ENCODE assay signal across 8 cellular contexts in genomic region chr16:8944113-8944765, GRCh38. TPM values are rescaled to one million over a fixed set of nuclear protein-coding genes. Genes with fewer than 3 reads are reported as not detected.
DNase-seq lines count a peak whose midpoint lies in the region; ATAC-seq and TF ChIP-seq lines count a peak whose summit lies in the region.

No MANE protein-coding gene starts in this region.

- ATAC-seq in HG03045 (IDR thresholded peaks at IDR 0.05; ENCODE audit: unreplicated experiment) (peak; percentile 71), T-cell (replicated peaks in 1 of 4) (peak in 3 of 4 experiments; percentile 20 to 41 (median 27)), upper lobe of right lung (peak; percentile 32)

- H3K9me3 Mint-ChIP-seq in activated naive CD4-positive, alpha-beta T cell treated with anti-CD3 and anti-CD28 coated beads for 36 hours = no peaks in the 10 kb centered on the region
- no peaks in the 10 kb centered on the region for H3K9me3 Mint-ChIP-seq in T-cell

- H3K27me3 Mint-ChIP-seq in activated naive CD4-positive, alpha-beta T cell treated with anti-CD3 and anti-CD28 coated beads for 36 hours (ENCODE audit: low read depth) = no peaks in the 10 kb centered on the region
- no peaks in the 10 kb centered on the region for H3K27me3 Mint-ChIP-seq in T-cell

- peaks cover 96% of the 10 kb centered on the region for H3K4me1 Mint-ChIP-seq in activated naive CD4-positive, alpha-beta T cell treated with anti-CD3 and anti-CD28 coated beads for 36 hours (ENCODE audit: low read depth)
- peaks cover 96 to 99% (median 98%) of the 10 kb centered on the region in 3 donors for H3K4me1 Mint-ChIP-seq in T-cell

- no peaks in the 10 kb centered on the region for H3K9me2 ChIP-seq in PC-9 (ENCODE audit: insufficient read depth)

- no peak overlapping the region for H3K4me2 ChIP-seq in PC-9

- H3K27ac Mint-ChIP-seq in activated naive CD4-positive, alpha-beta T cell treated with anti-CD3 and anti-CD28 coated beads for 36 hours = peak overlapping the region; percentile 67
- H3K27ac Mint-ChIP-seq in T-cell = peak overlapping the region; percentile 75 to 76

- H3K27ac ChIP-seq in upper lobe of right lung = no peak overlapping the region
- H3K27ac ChIP-seq in PC-9 = no peak overlapping the region

- intact Hi-C loops in activated naive CD4-positive, alpha-beta T cell treated with anti-CD3 and anti-CD28 coated beads for 36 hours (cut with micrococcal nuclease) = no loop called here
- intact Hi-C loops in upper lobe of right lung (cut with DNase I) = no loop called here
- intact Hi-C loops in PC-9 (cut with micrococcal nuclease; ENCODE audit: unreplicated experiment) = no loop called here

- no TSS peak for BruUV-seq in PC-9 (replicated peaks; lab: Mats Ljungman, UMichigan)

- POLR2A ChIA-PET in T-cell (lab: Charles Lee) = interaction anchor here in 1 of 2 donors (0.6 kb wide), 1 partner anchor 11 kb away, joined by 3 read pairs; no protein-coding TSS in a partner anchor
- POLR2A ChIA-PET in PC-9 (lab: Charles Lee; ENCODE audit: unreplicated experiment) = no interaction called here

- H4K20me1 ChIP-seq in PC-9 (ENCODE audit: insufficient read depth) = peaks cover 100% of the 10 kb centered on the region

- peaks cover 57% of the 10 kb centered on the region for H3K4me1 ChIP-seq in upper lobe of right lung
- H3K4me1 ChIP-seq in PC-9 (replicated peaks; ENCODE audit: insufficient read depth) = no peaks in the 10 kb centered on the region

- no peaks in the 10 kb centered on the region for H3K27me3 ChIP-seq in upper lobe of right lung
- no peaks in the 10 kb centered on the region for H3K27me3 ChIP-seq in PC-9 (ENCODE audit: insufficient read depth, low read depth)

- CTCF ChIA-PET in activated naive CD4-positive, alpha-beta T cell treated with anti-CD3 and anti-CD28 coated beads for 36 hours (lab: Charles Lee) = interaction anchor here (2.4 kb wide), 1 partner anchor 8 kb away, joined by 14 read pairs; no protein-coding TSS in a partner anchor
- CTCF ChIA-PET in T-cell (lab: Charles Lee) = no interaction called here
- CTCF ChIA-PET in PC-9 (lab: Charles Lee) = no interaction called here

- H2AFZ ChIP-seq in PC-9 = no peak overlapping the region

- no peaks in the 10 kb centered on the region for H3F3A ChIP-seq in PC-9 (ENCODE audit: insufficient read depth, low read depth)

- no peak overlapping the region for H3K4me3 Mint-ChIP-seq in activated naive CD4-positive, alpha-beta T cell treated with anti-CD3 and anti-CD28 coated beads for 36 hours
- H3K4me3 Mint-ChIP-seq in T-cell = peak overlapping the region; percentile 56 to 65 (median 60)

- TF ChIP-seq CTCF in upper lobe of right lung (IDR thresholded peaks at IDR 0.05) (no peak), PC-9 (conservative IDR thresholded peaks at IDR 0.05) (no peak)

- no peak for DNase-seq in activated naive CD4-positive, alpha-beta T cell treated with anti-CD3 and anti-CD28 coated beads for 36 hours
- DNase-seq in activated naive CD4-positive, alpha-beta T cell treated with Interleukin-2 at 50 U/mL for 16 hours = no peak
- DNase-seq in T-cell (no peak), upper lobe of right lung (no peak), PC-9 (no peak), HCEC 1CT (no peak), dedifferentiated amniotic fluid mesenchymal stem cell (ENCODE audit: extremely low spot score) (no peak)

- peaks cover 99% of the 10 kb centered on the region for H3K79me2 ChIP-seq in PC-9 (ENCODE audit: low read depth)

- H3K36me3 ChIP-seq in upper lobe of right lung = no peaks in the 10 kb centered on the region
- no peaks in the 10 kb centered on the region for H3K36me3 ChIP-seq in PC-9 (ENCODE audit: low read depth)

- H3K9me3 ChIP-seq in upper lobe of right lung = no peaks in the 10 kb centered on the region
- no peaks in the 10 kb centered on the region for H3K9me3 ChIP-seq in PC-9 (ENCODE audit: insufficient read depth, low read depth)

- H3K4me3 ChIP-seq in upper lobe of right lung (no peak overlapping the region), PC-9 (no peak overlapping the region)

- peaks cover 6% of the 10 kb centered on the region for H3K36me3 Mint-ChIP-seq in activated naive CD4-positive, alpha-beta T cell treated with anti-CD3 and anti-CD28 coated beads for 36 hours (ENCODE audit: low read depth)
- H3K36me3 Mint-ChIP-seq in T-cell = no peaks in the 10 kb centered on the region

RNA-seq across cellular contexts. Expression of gene USP7, which starts 19.5 kb away (rescaled TPM):
- total RNA-seq in activated naive CD4-positive, alpha-beta T cell treated with anti-CD3 and anti-CD28 coated beads for 36 hours = 100 to 1,000 TPM; 155 to 163 TPM
- total RNA-seq in T-cell (100 to 1,000 TPM; 159 to 261 (median 169) TPM), upper lobe of right lung (87.5 TPM), PC-9 (2021) (113 and 167 TPM in 2 replicates)
